8 cellular contexts compared by ENCODE assay signal in genomic region chr4:3201718-3202702, GRCh38.
DNase-seq lines count a peak whose midpoint lies in the region; ATAC-seq and TF ChIP-seq lines count a peak whose summit lies in the region.

No MANE protein-coding gene starts in this region.

- peak; percentile 62 for ATAC-seq in GM18517 (IDR thresholded peaks at IDR 0.05; ENCODE audit: unreplicated experiment)
- peak; percentile 55 for ATAC-seq in HG03439 (IDR thresholded peaks at IDR 0.05; ENCODE audit: unreplicated experiment)

- peaks cover 8% of the 10 kb centered on the region for H3K36me3 ChIP-seq in effector memory CD4-positive, alpha-beta T cell (ENCODE audit: control insufficient read depth, insufficient read depth, low read length)

- DNase-seq in activated CD4-positive, alpha-beta T cell treated with anti-CD3 and anti-CD28 coated beads for 24 hours (ENCODE audit: low read depth in 2 of 2), result peak; percentile 33 to 47
- peak; percentile 38 to 64 (median 57) for DNase-seq in effector memory CD4-positive, alpha-beta T cell
- peak; percentile 78 for DNase-seq in stimulated activated CD4-positive, alpha-beta T cell treated with anti-CD3 and anti-CD28 coated beads, Interleukin-15, amount 100 ng/mL, for 24 hours
- no peak for DNase-seq in NCI-H510A treated with DMSO at 0.1 percent for 48 hours (lab: John Stamatoyannopoulos, UW)
- DNase-seq in erythroblast (lab: John Stamatoyannopoulos, UW), result no peak
- DNase-seq in dedifferentiated amniotic fluid mesenchymal stem cell (ENCODE audit: extremely low spot score), result no peak

- H3K4me3 ChIP-seq in effector memory CD4-positive, alpha-beta T cell (ENCODE audit: insufficient read depth, low read depth, low read length, poor library complexity, severe bottlenecking), result no peak overlapping the region

- no peaks in the 10 kb centered on the region for H3K27me3 ChIP-seq in effector memory CD4-positive, alpha-beta T cell (replicated peaks; ENCODE audit: control insufficient read depth, insufficient read depth, low read length, poor library complexity, severe bottlenecking)

- H3K27ac ChIP-seq in effector memory CD4-positive, alpha-beta T cell (ENCODE audit: insufficient read depth, low read length, poor library complexity, severe bottlenecking), result no peak overlapping the region

- peaks cover 29% of the 10 kb centered on the region for H3K4me1 ChIP-seq in effector memory CD4-positive, alpha-beta T cell (ENCODE audit: control insufficient read depth, insufficient read depth, low read length, poor library complexity, severe bottlenecking)

- H3K9me3 ChIP-seq in effector memory CD4-positive, alpha-beta T cell (ENCODE audit: control insufficient read depth, low read length), result no peaks in the 10 kb centered on the region

- no peak for TF ChIP-seq POLR2A in erythroblast (IDR thresholded peaks at IDR 0.05; ENCODE audit: low read length)

Comparison
In these comparisons a context has a peak if more than half of its experiments do, and no peak if none do; other contexts are left out.
1. DNase-seq: peak in activated CD4-positive, alpha-beta T cell treated with anti-CD3 and anti-CD28 coated beads for 24 hours (2 of 2), effector memory CD4-positive, alpha-beta T cell (3 of 3) and stimulated activated CD4-positive, alpha-beta T cell treated with anti-CD3 and anti-CD28 coated beads, Interleukin-15, amount 100 ng/mL, for 24 hours (single experiment); none in NCI-H510A treated with DMSO at 0.1 percent for 48 hours (single experiment), erythroblast (0 of 2) and dedifferentiated amniotic fluid mesenchymal stem cell (single experiment).